30 cellular contexts compared by ENCODE assay signal in the genomic region with DNA sequence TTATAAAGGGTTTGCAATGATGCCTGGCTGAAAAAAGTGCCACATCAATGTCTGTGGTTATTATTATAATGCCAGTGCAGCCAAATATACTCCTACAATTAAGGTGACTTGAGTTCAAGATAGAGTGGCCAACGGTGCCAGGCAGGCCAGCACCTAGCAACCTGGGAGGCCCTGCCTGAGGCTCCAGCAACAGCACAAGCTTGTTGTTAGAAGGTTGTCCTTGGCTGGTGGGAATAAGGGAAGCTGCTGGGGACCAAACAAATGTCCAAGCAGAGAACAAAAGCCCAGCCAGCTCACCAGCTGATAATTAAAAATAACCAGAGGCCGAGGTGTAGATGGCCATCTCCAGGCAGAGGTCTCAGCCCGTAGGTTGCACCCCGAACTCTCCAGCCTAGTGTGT. TPM values are rescaled to one million over a fixed set of nuclear protein-coding genes. Genes with fewer than 3 reads are reported as not detected.
DNase-seq lines count a peak whose midpoint lies in the region; ATAC-seq, FAIRE-seq and TF ChIP-seq lines count a peak whose summit lies in the region.
"Had no signal": no experiment of that assay in that cellular context is flagged by ENCODE, and none has a peak within 500 bp of the region (broad histone marks: within the 10 kb centered on the region; RNA-seq: fewer than 3 reads in every experiment).

No MANE protein-coding gene starts in this region.

- H3K36me3 ChIP-seq in right lobe of liver (no peaks in the 10 kb centered on the region), HepG2 (replicated peaks in 1 of 2; ENCODE audit: control insufficient read depth in 1 of 2, insufficient read depth in 2 of 2, low read length in 2 of 2) (no peaks in the 10 kb centered on the region), esophagus squamous epithelium (no peaks in the 10 kb centered on the region), muscle layer of duodenum (ENCODE audit: control insufficient read depth in 1 of 2, insufficient read depth in 2 of 2, low read length in 2 of 2) (no peaks in the 10 kb centered on the region), upper lobe of right lung (no peaks in the 10 kb centered on the region)
- H3K36me3 ChIP-seq: left ventricle myocardium inferior had no signal

- H3K27me3 ChIP-seq in right lobe of liver = no peaks in the 10 kb centered on the region
- H3K27me3 ChIP-seq in HepG2 (ENCODE audit: control insufficient read depth in 1 of 2, insufficient read depth in 2 of 2, low read length in 2 of 2) = peaks cover 2 to 31% of the 10 kb centered on the region in 2 experiments; a peak in 4 of 5 replicates
- peaks cover 0 to 74% (median 3%) of the 10 kb centered on the region in 4 donors for H3K27me3 ChIP-seq in esophagus squamous epithelium
- peaks cover 12% of the 10 kb centered on the region for H3K27me3 ChIP-seq in muscle layer of duodenum (ENCODE audit: low read depth, low read length)
- H3K27me3 ChIP-seq in upper lobe of right lung = peaks cover 49% of the 10 kb centered on the region

- no peak for FAIRE-seq in HepG2 (lab: Jason Lieb, UNC)
- FAIRE-seq: colon, endometrium, GM12878 had no signal

- ATAC-seq in right lobe of liver = no peak
- no peak for ATAC-seq in HepG2
- ATAC-seq in upper lobe of right lung = no peak
- ATAC-seq in HG03521 (IDR thresholded peaks at IDR 0.05; ENCODE audit: unreplicated experiment) = no peak
- no peak for ATAC-seq in GM18502 (IDR thresholded peaks at IDR 0.05; ENCODE audit: poor library complexity, unreplicated experiment)
- ATAC-seq: activated naive CD8-positive, alpha-beta T cell treated with anti-CD3 and anti-CD28 coated beads, Interleukin-2, amount 50 U/mL, for 24 hours; GM12878 had no signal

- TF ChIP-seq POLR2A in right lobe of liver (IDR thresholded peaks at IDR 0.05) = no peak
- TF ChIP-seq POLR2A in HepG2 (IDR thresholded peaks at IDR 0.05; ENCODE audit: insufficient read depth in 1 of 2, low read depth in 2 of 2, low read length in 2 of 2) = no peak
- TF ChIP-seq POLR2A in esophagus squamous epithelium (IDR thresholded peaks at IDR 0.05) = no peak

- H4K20me1 ChIP-seq in HepG2 (ENCODE audit: insufficient read depth, low read length) = no peaks in the 10 kb centered on the region

- H3K9ac ChIP-seq in HepG2 (ENCODE audit: insufficient read depth, low read depth, low read length) = no peak overlapping the region
- H3K9ac ChIP-seq: SK-N-SH had no signal

- H3K4me1 ChIP-seq in right lobe of liver (peaks cover 0 to 35% (median 14%) of the 10 kb centered on the region in 4 donors), HepG2 (ENCODE audit: insufficient read depth, low read length) (peaks cover 48% of the 10 kb centered on the region), esophagus squamous epithelium (peaks cover 9 to 26% (median 11%) of the 10 kb centered on the region in 3 donors), muscle layer of duodenum (ENCODE audit: control insufficient read depth in 1 of 2, insufficient read depth in 2 of 2, low read length in 2 of 2) (peaks cover 0 to 14% of the 10 kb centered on the region in 2 donors), upper lobe of right lung (peaks cover 6% of the 10 kb centered on the region)

- H3K27ac ChIP-seq in right lobe of liver = no peak overlapping the region
- no peak overlapping the region for H3K27ac ChIP-seq in HepG2 (ENCODE audit: extremely low read length, insufficient read depth, low read length)
- no peak overlapping the region for H3K27ac ChIP-seq in esophagus squamous epithelium
- H3K27ac ChIP-seq in muscle layer of duodenum (ENCODE audit: low read length) = peak overlapping the region; percentile 84
- H3K27ac ChIP-seq in upper lobe of right lung = peak overlapping the region; percentile 80
- H3K27ac ChIP-seq: HL-60, left ventricle myocardium inferior had no signal

- TF ChIP-seq EP300 in HepG2 (IDR thresholded peaks at IDR 0.05; ENCODE audit: low read depth in 2 of 2, low read length in 2 of 2) (no peak), HepG2 (CRISPR knock-in tag; IDR thresholded peaks at IDR 0.05; ENCODE audit: borderline replicate concordance) (no peak)

- CTCF ChIA-PET in HepG2 (lab: Yijun Ruan, JAX; ENCODE audit: low intra/inter-chr PET ratio, low total read pairs) = no interaction called here

- TF ChIP-seq RAD21 in HepG2 (CRISPR knock-in tag; IDR thresholded peaks at IDR 0.05) = no peak

- in situ Hi-C loops in HepG2 (cut with HindIII; ENCODE audit: extremely low pct_ligation_motif_present, low pct_unique_long_range_greater_than_20kb) = no loop called here

- H3K9me3 ChIP-seq in right lobe of liver = no peaks in the 10 kb centered on the region
- H3K9me3 ChIP-seq in HepG2 (ENCODE audit: low read length) = no peaks in the 10 kb centered on the region
- no peaks in the 10 kb centered on the region for H3K9me3 ChIP-seq in esophagus squamous epithelium
- no peaks in the 10 kb centered on the region for H3K9me3 ChIP-seq in muscle layer of duodenum (ENCODE audit: control insufficient read depth in 1 of 2, low read length in 2 of 2)
- no peaks in the 10 kb centered on the region for H3K9me3 ChIP-seq in upper lobe of right lung
- H3K9me3 ChIP-seq: left ventricle myocardium inferior, SK-N-SH had no signal

- no TSS peak for BruUV-seq in HepG2 (replicated peaks; lab: Mats Ljungman, UMichigan)

- TF ChIP-seq CTCF in right lobe of liver (IDR thresholded peaks at IDR 0.05) (no peak), HepG2 (CRISPR knock-in tag; IDR thresholded peaks at IDR 0.05) (no peak), esophagus squamous epithelium (IDR thresholded peaks at IDR 0.05) (no peak), upper lobe of right lung (IDR thresholded peaks at IDR 0.05) (no peak)

- DNase-seq in right lobe of liver = no peak
- DNase-seq in HepG2 (ENCODE audit: low spot score) = no peak
- no peak for DNase-seq in esophagus squamous epithelium (lab: John Stamatoyannopoulos, UW)
- no peak for DNase-seq in upper lobe of right lung
- no peak for DNase-seq in superior temporal gyrus (ENCODE audit: extremely low spot score)
- DNase-seq: activated CD4-positive, alpha-beta T cell treated with anti-CD3 and anti-CD28 coated beads, Interleukin-2, amount 50 U/mL, for 48 hours; activated gamma-delta T cell; activated naive CD8-positive, alpha-beta T cell treated with anti-CD3 and anti-CD28 coated beads, Interleukin-2, amount 50 U/mL, for 24 hours; AML-193; CD8-positive, alpha-beta memory T cell; glutamatergic neuron; immature natural killer cell; left ventricle myocardium inferior; NCI-H1436; NCI-H524; SK-N-SH; stimulated activated CD4-positive, alpha-beta T cell treated with anti-CD3 and anti-CD28 coated beads, Interleukin-4, amount 100 ng/mL, for 24 hours; trophoblast cell had no signal

- peak overlapping the region in 2 of 3 donors; percentile 47 to 85 for H3K4me3 ChIP-seq in right lobe of liver
- H3K4me3 ChIP-seq in HepG2 (replicated peaks in 1 of 3; ENCODE audit: insufficient read depth in 1 of 3, low read depth in 2 of 3, low read length in 3 of 3) = no peak overlapping the region
- peak overlapping the region; percentile 43 to 64 (median 52) for H3K4me3 ChIP-seq in esophagus squamous epithelium
- peak overlapping the region in 1 of 2 donors; percentile 41 for H3K4me3 ChIP-seq in muscle layer of duodenum (ENCODE audit: low read depth in 1 of 2, low read length in 2 of 2)
- peak overlapping the region; percentile 52 for H3K4me3 ChIP-seq in upper lobe of right lung
- H3K4me3 ChIP-seq: GM12878, left ventricle myocardium inferior had no signal

- intact Hi-C loops in right lobe of liver (cut with DNase I) = no loop called here
- intact Hi-C loops in HepG2 (cut with micrococcal nuclease; ENCODE audit: unreplicated experiment) = no loop called here
- intact Hi-C loops in esophagus squamous epithelium (cut with DNase I) = no loop called here
- intact Hi-C loops in upper lobe of right lung (cut with DNase I) = no loop called here

- H3K4me2 ChIP-seq in HepG2 (ENCODE audit: low read depth, low read length) = no peak overlapping the region
- H3K4me2 ChIP-seq: SK-N-SH had no signal

- no CpG with 5 or more reads among the region's 4 CpGs for WGBS in right lobe of liver (ENCODE audit: insufficient coverage, low coverage, low lambda C conversion rate, missing lambda C conversion rate)
- whole genome bisulfite sequencing in HepG2 (ENCODE audit: low lambda C conversion rate) = 64% methylated on average over 4 of the region's 4 CpGs
- 66 to 100% methylated on average over 1 to 4 of the region's 4 CpGs for WGBS in esophagus squamous epithelium, 2 donors

- H3K79me2 ChIP-seq in HepG2 (ENCODE audit: insufficient read depth, low read length) = no peaks in the 10 kb centered on the region

- no peak overlapping the region for H2AFZ ChIP-seq in HepG2 (ENCODE audit: low read length)

- POLR2A ChIA-PET in HepG2 (lab: Yijun Ruan, JAX) = no interaction called here

TF ChIP-seq in HepG2, 621 proteins besides CTCF, POLR2A, EP300 and RAD21 (continues in another document):
- TF ChIP-seq ZBTB42 (CRISPR knock-in tag; IDR thresholded peaks at IDR 0.05) (no peak), SETDB1 (CRISPR knock-in tag; IDR thresholded peaks at IDR 0.05; ENCODE audit: borderline replicate concordance) (no peak)

RNA-seq across cellular contexts. Expression of a gene that starts 2.0 kb away (rescaled TPM):
- total RNA-seq in right lobe of liver (10 to 100 TPM; 19.3 to 53.7 (median 20.8) TPM), HepG2 (2016; rRNA removed; fragmentation: Illumina TruSeq; extraction: Trizol) (0.86 and 1.8 TPM in 2 replicates), esophagus squamous epithelium (10 to 100 TPM; 12.2 to 50.5 (median 29.2) TPM), upper lobe of right lung (83.6 TPM)
- 0.20 and 0.62 TPM in 2 replicates for total RNA-seq in HepG2 (2016; cell fraction: cytosol; rRNA removed; fragmentation: Illumina TruSeq; extraction: Trizol; ENCODE audit: low read depth)
- total RNA-seq in HepG2 (2016; cell fraction: insoluble cytoplasmic fraction; rRNA removed; fragmentation: Illumina TruSeq; extraction: Trizol) = 0.98 and 1.7 TPM in 2 replicates
- 0.93 and 0.96 TPM in 2 replicates for total RNA-seq in HepG2 (2016; cell fraction: membrane; rRNA removed; fragmentation: Illumina TruSeq; extraction: Trizol)
- total RNA-seq in HepG2 (2016; cell fraction: nucleus; rRNA removed; fragmentation: Illumina TruSeq; extraction: Trizol) = 1.4 and 2.2 TPM in 2 replicates
- polyA plus RNA-seq in HepG2 (2011; rRNA removed) = 1.7 and 1.9 TPM in 2 replicates
- polyA plus RNA-seq in HepG2 (2011; cell fraction: cytosol; rRNA removed) = 1.2 and 1.5 TPM in 2 replicates
- 1.3 TPM in 2 replicates for polyA plus RNA-seq in HepG2 (2011; cell fraction: nucleus; rRNA removed)
- 3.7 and 4.1 TPM in 2 replicates for polyA plus RNA-seq in HepG2 (2012)
- polyA plus RNA-seq in HepG2 (2016; cell fraction: cytosol; fragmentation: Illumina TruSeq; extraction: Trizol; ENCODE audit: low read depth) = 0.32 and 0.38 TPM in 2 replicates
- 0.76 and 0.89 TPM in 2 replicates for polyA plus RNA-seq in HepG2 (2016; cell fraction: insoluble cytoplasmic fraction; fragmentation: Illumina TruSeq; extraction: Trizol; ENCODE audit: low read depth)
- 0.26 and 0.73 TPM in 2 replicates for polyA plus RNA-seq in HepG2 (2016; cell fraction: membrane; fragmentation: Illumina TruSeq; extraction: Trizol; ENCODE audit: low read depth)
- polyA plus RNA-seq in HepG2 (2016; cell fraction: nucleus; fragmentation: Illumina TruSeq; extraction: Trizol; ENCODE audit: insufficient read depth, low read depth) = 2.7 and 3.0 TPM in 2 replicates
- 2.6 TPM in 1 of 2 replicates, not detected in the other for polyA minus RNA-seq in HepG2 (2011; rRNA and poly(A)+ RNA removed; ENCODE audit: low replicate concordance)
- polyA minus RNA-seq in HepG2 (2011; cell fraction: cytosol; rRNA and poly(A)+ RNA removed) = 0.89 and 0.97 TPM in 2 replicates
- polyA minus RNA-seq in HepG2 (2011; cell fraction: nucleus; rRNA and poly(A)+ RNA removed) = 1.2 and 2.0 TPM in 2 replicates
- total RNA-seq: A172; CD8-positive, alpha-beta memory T cell; left ventricle myocardium inferior; mononuclear cell; pulmonary artery endothelial cell; T-helper 2 cell treated with Interferon-gamma antibody and Interleukin-4, amounts not matched to agents 100 ng/mL and 5 ng/mL, for 36 hours had no signal
- polyA plus RNA-seq: CD8-positive, alpha-beta memory T cell; IgD-negative memory B cell; immature natural killer cell; SK-N-SH had no signal

Comparison
In these comparisons a context has a peak if more than half of its experiments do, and no peak if none do; other contexts are left out.
1. H3K4me3 ChIP-seq: peak in right lobe of liver (2 of 3), esophagus squamous epithelium (4 of 4) and upper lobe of right lung (single experiment); none in HepG2 (0 of 3).
2. H3K27ac ChIP-seq: peak in muscle layer of duodenum (single experiment) and upper lobe of right lung (single experiment); none in right lobe of liver (0 of 3), HepG2 (single experiment) and esophagus squamous epithelium (0 of 4).